Comparison of ENCODE assay signal across 1 cellular context in genomic region chr5:74095871-74096270, GRCh38.
TF ChIP-seq lines count a peak whose summit lies in the region.

No MANE protein-coding gene starts in this region.

TF ChIP-seq in IMR-90, 13 proteins besides CTCF, POLR2A, EP300 and RAD21:
- TF ChIP-seq MXI1 (IDR thresholded peaks at IDR 0.05; ENCODE audit: borderline replicate concordance, low read depth, low read length) (no peak), RCOR1 (IDR thresholded peaks at IDR 0.05; ENCODE audit: insufficient replicate concordance, low read length) (no peak), CHD1 (IDR thresholded peaks at IDR 0.05; ENCODE audit: low read depth, low read length) (no peak), NFE2L2 (IDR thresholded peaks at IDR 0.05; ENCODE audit: low read depth, low read length) (no peak), USF2 (IDR thresholded peaks at IDR 0.05; ENCODE audit: low read depth, low read length) (no peak)
